ENCODE assay signal across 8 cellular contexts in genomic region chr17:7241783-7242716, GRCh38. TPM values are rescaled to one million over a fixed set of nuclear protein-coding genes. Genes with fewer than 3 reads are reported as not detected.
DNase-seq lines count a peak whose midpoint lies in the region; ATAC-seq and TF ChIP-seq lines count a peak whose summit lies in the region.

Gene GABARAP, minus strand, starts transcription at chr17:7242449. Its CDS starts 119 bp downstream, at chr17:7242330.

- H3K27me3 Mint-ChIP-seq in activated CD4-positive, alpha-beta memory T cell treated with anti-CD3 and anti-CD28 coated beads, Interleukin-2, amount 10 ng/mL, durations not matched to agents 7 days and 5 days, result no peaks in the 10 kb centered on the region

- peak within 1 kb of the TSS; percentile 92 for H3K27ac Mint-ChIP-seq in activated CD4-positive, alpha-beta memory T cell treated with anti-CD3 and anti-CD28 coated beads, Interleukin-2, amount 10 ng/mL, durations not matched to agents 7 days and 5 days

- TF ChIP-seq POLR2A in lower leg skin (IDR thresholded peaks at IDR 0.05), result peak in 1 of 2 donors; percentile 67

- peak; percentile 68 to 83 for DNase-seq in NCI-H2081 (lab: John Stamatoyannopoulos, UW)
- DNase-seq in NCI-H2081 treated with DMSO at 0.1 percent for 48 hours (lab: John Stamatoyannopoulos, UW), result no peak
- DNase-seq in NCI-H82 (lab: John Stamatoyannopoulos, UW), result peak; percentile 98
- DNase-seq in activated CD4-positive, alpha-beta memory T cell treated with anti-CD3 and anti-CD28 coated beads, Interleukin-2, amount 10 ng/mL, durations not matched to agents 7 days and 5 days, result peak; percentile 95
- peak; percentile 98 for DNase-seq in ecto neural progenitor cell (ENCODE audit: low spot score)
- peak; percentile 93 to 99 for DNase-seq in lower leg skin (ENCODE audit: low spot score in 2 of 2)
- peak; percentile 89 to 92 for DNase-seq in stimulated activated CD4-positive, alpha-beta T cell treated with anti-CD3 and anti-CD28 coated beads, Interleukin-4, amount 100 ng/mL, for 4 hours

- 0 to 1% methylated on average over 49 to 62 of the region's 62 CpGs for WGBS in lower leg skin, 2 donors

- H3K4me3 Mint-ChIP-seq in activated CD4-positive, alpha-beta memory T cell treated with anti-CD3 and anti-CD28 coated beads, Interleukin-2, amount 10 ng/mL, durations not matched to agents 7 days and 5 days, result peak within 1 kb of the TSS; percentile 87

- CTCF ChIA-PET in activated CD4-positive, alpha-beta memory T cell treated with anti-CD3 and anti-CD28 coated beads, Interleukin-2, amount 10 ng/mL, durations not matched to agents 7 days and 5 days (lab: Charles Lee), result interaction anchor here (0.6 to 2.7 kb wide), 7 partner anchors 9 to 799 kb away, joined by 3 to 19 read pairs (median 4); partner anchors contain the start of genes ACADVL, CTDNEP1, DLG4 and FXR2

- POLR2A ChIA-PET in activated CD4-positive, alpha-beta memory T cell treated with anti-CD3 and anti-CD28 coated beads, Interleukin-2, amount 10 ng/mL, durations not matched to agents 7 days and 5 days (lab: Charles Lee), result interaction anchor here (0.6 to 9.1 kb wide), 11 partner anchors 8 to 445 kb away, joined by 3 to 100 read pairs (median 8); partner anchors contain the start of genes ACADVL, CTDNEP1, DLG4 and DVL2

- H3K9me3 Mint-ChIP-seq in activated CD4-positive, alpha-beta memory T cell treated with anti-CD3 and anti-CD28 coated beads, Interleukin-2, amount 10 ng/mL, durations not matched to agents 7 days and 5 days, result no peaks in the 10 kb centered on the region

- peak; percentile 30 for ATAC-seq in HG03439 (IDR thresholded peaks at IDR 0.05; ENCODE audit: unreplicated experiment)

- H3K4me3 ChIP-seq in lower leg skin (ENCODE audit: low read depth, poor library complexity, severe bottlenecking), result peak within 1 kb of the TSS; percentile 97

- no peak for TF ChIP-seq CTCF in lower leg skin (IDR thresholded peaks at IDR 0.05)

- peaks cover 66% of the 10 kb centered on the region for H3K36me3 Mint-ChIP-seq in activated CD4-positive, alpha-beta memory T cell treated with anti-CD3 and anti-CD28 coated beads, Interleukin-2, amount 10 ng/mL, durations not matched to agents 7 days and 5 days (ENCODE audit: low read depth)

- peaks cover 54% of the 10 kb centered on the region for H3K4me1 Mint-ChIP-seq in activated CD4-positive, alpha-beta memory T cell treated with anti-CD3 and anti-CD28 coated beads, Interleukin-2, amount 10 ng/mL, durations not matched to agents 7 days and 5 days

- intact Hi-C loops in lower leg skin (cut with DNase I; ENCODE audit: low total_unique reads), result no loop called here

RNA-seq across cellular contexts. Expression of gene GABARAP, which starts in this region (rescaled TPM):
- total RNA-seq in activated CD4-positive, alpha-beta memory T cell treated with anti-CD3 and anti-CD28 coated beads, Interleukin-2, amount 10 ng/mL, durations not matched to agents 7 days and 5 days, result 100 to 1,000 TPM; 303 to 313 TPM
- 100 to 1,000 TPM; 253 to 667 (median 538) TPM for total RNA-seq in lower leg skin
